Comparison of ENCODE assay signal across 8 cellular contexts in the genomic region with DNA sequence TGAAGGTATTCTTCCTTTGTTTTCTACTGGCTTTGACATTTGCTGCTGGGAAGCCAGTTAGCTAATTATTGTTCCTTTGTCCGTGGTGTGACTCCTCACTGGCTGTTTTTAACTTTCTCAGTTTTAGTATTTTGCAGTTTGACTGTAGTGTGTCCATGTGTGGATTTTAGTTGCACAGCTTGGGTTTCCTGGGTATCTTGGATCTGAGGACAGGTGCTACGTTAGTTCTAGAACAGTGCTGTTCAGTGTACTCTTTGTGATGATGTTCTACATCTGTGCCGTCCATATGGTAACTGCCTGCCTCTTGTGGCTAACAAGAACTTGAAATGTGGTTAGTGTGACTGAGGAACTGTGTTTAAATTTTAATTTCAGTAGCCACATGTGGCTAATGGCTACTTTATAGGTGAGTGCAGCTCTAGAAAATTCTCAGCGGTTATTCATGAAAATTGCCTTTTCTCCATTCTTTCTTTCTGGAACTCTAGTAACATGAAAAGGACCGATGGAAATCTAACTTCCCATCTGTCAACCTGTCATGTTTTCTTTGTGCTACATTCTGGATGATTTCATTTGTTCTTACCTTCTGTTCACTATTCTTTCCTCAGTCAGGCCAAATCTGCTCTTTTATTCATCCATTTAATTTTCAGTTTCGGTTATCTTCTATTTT. TPM values are rescaled to one million over a fixed set of nuclear protein-coding genes. Genes with fewer than 3 reads are reported as not detected.
DNase-seq lines count a peak whose midpoint lies in the region; ATAC-seq lines count a peak whose summit lies in the region.

No MANE protein-coding gene starts in this region.

- no peak overlapping the region for H3K4me3 Mint-ChIP-seq in activated CD4-positive, alpha-beta T cell treated with anti-CD3 and anti-CD28 coated beads, Interleukin-2, amount 10 ng/mL, durations not matched to agents 24 days and 14 days
- peak overlapping the region; percentile 86 for H3K4me3 Mint-ChIP-seq in activated T-helper 17 cell treated with anti-CD3 and anti-CD28 coated beads, Interleukin-2, amount 50 U/mL, for 72 hours

- H3K9me3 Mint-ChIP-seq in activated CD4-positive, alpha-beta T cell treated with anti-CD3 and anti-CD28 coated beads, Interleukin-2, amount 10 ng/mL, durations not matched to agents 24 days and 14 days: peaks cover 9% of the 10 kb centered on the region
- peaks cover 9% of the 10 kb centered on the region for H3K9me3 Mint-ChIP-seq in activated T-helper 17 cell treated with anti-CD3 and anti-CD28 coated beads, Interleukin-2, amount 50 U/mL, for 72 hours

- peaks cover 53% of the 10 kb centered on the region for H3K36me3 Mint-ChIP-seq in activated CD4-positive, alpha-beta T cell treated with anti-CD3 and anti-CD28 coated beads, Interleukin-2, amount 10 ng/mL, durations not matched to agents 24 days and 14 days (ENCODE audit: low read depth)
- H3K36me3 Mint-ChIP-seq in activated T-helper 17 cell treated with anti-CD3 and anti-CD28 coated beads, Interleukin-2, amount 50 U/mL, for 72 hours (ENCODE audit: low read depth): peaks cover 79% of the 10 kb centered on the region

- peaks cover 2% of the 10 kb centered on the region for H3K27me3 Mint-ChIP-seq in activated CD4-positive, alpha-beta T cell treated with anti-CD3 and anti-CD28 coated beads, Interleukin-2, amount 10 ng/mL, durations not matched to agents 24 days and 14 days
- no peaks in the 10 kb centered on the region for H3K27me3 Mint-ChIP-seq in activated T-helper 17 cell treated with anti-CD3 and anti-CD28 coated beads, Interleukin-2, amount 50 U/mL, for 72 hours

- peak; percentile 83 for ATAC-seq in HG03095 (IDR thresholded peaks at IDR 0.05; ENCODE audit: unreplicated experiment)
- peak; percentile 64 for ATAC-seq in activated T-helper 17 cell treated with anti-CD3 and anti-CD28 coated beads, Interleukin-2, amount 50 U/mL, for 72 hours (replicated peaks)
- ATAC-seq in stimulated activated naive CD8-positive, alpha-beta T cell treated with anti-CD3 and anti-CD28 coated beads, Interleukin-15, Interleukin-2, amounts not matched to agents 100 U/mL and 50 U/mL, for 24 hours: peak; percentile 48

- DNase-seq in activated CD4-positive, alpha-beta T cell treated with anti-CD3 and anti-CD28 coated beads, Interleukin-2, amount 10 ng/mL, durations not matched to agents 24 days and 14 days: peak; percentile 53
- DNase-seq in activated CD4-positive, alpha-beta T cell treated with anti-CD3 and anti-CD28 coated beads for 4 hours: no peak
- no peak for DNase-seq in stimulated activated naive CD8-positive, alpha-beta T cell treated with anti-CD3 and anti-CD28 coated beads, Interleukin-15, Interleukin-2, amounts not matched to agents 100 U/mL and 50 U/mL, for 24 hours
- no peak for DNase-seq in activated CD4-positive, alpha-beta T cell treated with anti-CD3 and anti-CD28 coated beads for 1 hour
- no peak for DNase-seq in ecto neural progenitor cell (ENCODE audit: low spot score)
- DNase-seq in activated CD4-positive, alpha-beta T cell treated with anti-CD3 and anti-CD28 coated beads for 48 hours: no peak

- H3K27ac Mint-ChIP-seq in activated CD4-positive, alpha-beta T cell treated with anti-CD3 and anti-CD28 coated beads, Interleukin-2, amount 10 ng/mL, durations not matched to agents 24 days and 14 days: peak overlapping the region; percentile 15
- H3K27ac Mint-ChIP-seq in activated T-helper 17 cell treated with anti-CD3 and anti-CD28 coated beads, Interleukin-2, amount 50 U/mL, for 72 hours: peak overlapping the region; percentile 81

- H3K4me1 Mint-ChIP-seq in activated CD4-positive, alpha-beta T cell treated with anti-CD3 and anti-CD28 coated beads, Interleukin-2, amount 10 ng/mL, durations not matched to agents 24 days and 14 days: peaks cover 44% of the 10 kb centered on the region
- peaks cover 59% of the 10 kb centered on the region for H3K4me1 Mint-ChIP-seq in activated T-helper 17 cell treated with anti-CD3 and anti-CD28 coated beads, Interleukin-2, amount 50 U/mL, for 72 hours

- intact Hi-C loops in activated CD4-positive, alpha-beta T cell treated with anti-CD3 and anti-CD28 coated beads, Interleukin-2, amount 10 ng/mL, durations not matched to agents 24 days and 14 days (cut with micrococcal nuclease): loop anchor here (5.0 kb wide), 2 partner anchors 57 to 117 kb away; no protein-coding TSS in a partner anchor

RNA-seq across cellular contexts. Expression of a gene that starts 7.4 kb away (rescaled TPM):
- 33.7 and 34.0 TPM in 2 replicates for total RNA-seq in activated CD4-positive, alpha-beta T cell treated with anti-CD3 and anti-CD28 coated beads, Interleukin-2, amount 10 ng/mL, durations not matched to agents 24 days and 14 days
- 10 to 100 TPM; 20.5 to 71.9 TPM for total RNA-seq in activated T-helper 17 cell treated with anti-CD3 and anti-CD28 coated beads, Interleukin-2, amount 50 U/mL, for 72 hours
